In the genomic region with DNA sequence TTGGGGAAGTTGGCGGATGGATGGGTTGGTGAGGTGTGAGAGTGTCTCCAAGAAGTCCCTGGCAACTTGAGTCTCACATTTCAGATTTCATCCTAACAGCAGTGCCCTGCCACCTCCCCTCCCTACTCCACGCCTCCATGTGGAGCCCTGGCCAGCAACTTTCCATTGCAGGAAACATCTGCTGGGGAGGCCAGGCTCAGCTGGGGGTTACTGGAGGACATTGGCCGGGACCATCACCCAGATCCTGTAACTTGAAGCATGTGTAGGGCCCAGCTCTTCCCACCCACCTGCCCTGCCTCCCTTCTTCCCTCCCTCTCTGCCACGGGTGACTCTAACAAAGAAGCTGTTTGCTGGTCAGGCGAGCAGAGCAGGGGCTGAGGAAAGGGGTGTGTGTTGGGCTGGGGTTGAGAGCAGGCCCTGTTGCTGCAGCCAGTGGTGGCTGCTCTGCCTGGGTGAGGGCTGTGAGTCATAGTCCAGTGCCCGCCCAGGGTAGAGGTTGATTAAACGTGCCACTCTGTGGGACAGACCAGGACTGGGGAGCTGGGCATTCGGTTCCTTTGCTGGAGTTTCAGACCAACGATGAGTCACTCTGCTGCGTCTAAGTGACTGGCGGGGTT, we compare ENCODE assay signal across 12 cellular contexts.
DNase-seq lines count a peak whose midpoint lies in the region; ATAC-seq and TF ChIP-seq lines count a peak whose summit lies in the region.
"Had no signal": no experiment of that assay in that cellular context is flagged by ENCODE, and none has a peak within 500 bp of the region (broad histone marks: within the 10 kb centered on the region; RNA-seq: fewer than 3 reads in every experiment).

No MANE protein-coding gene starts in this region.

- H3K9me3 Mint-ChIP-seq in activated naive CD4-positive, alpha-beta T cell treated with anti-CD3 and anti-CD28 coated beads, Interleukin-2, amount 50 U/mL, for 72 hours, result no peaks in the 10 kb centered on the region
- H3K9me3 Mint-ChIP-seq: activated B cell treated with CpG ODN at 0.5 μM for 24 hours had no signal

- H3K4me1 ChIP-seq in mucosa of descending colon (ENCODE audit: low read depth), result peaks cover 24% of the 10 kb centered on the region

- H3K36me3 ChIP-seq in mucosa of descending colon (ENCODE audit: low read depth), result no peaks in the 10 kb centered on the region
- H3K36me3 ChIP-seq: thoracic aorta had no signal

- intact Hi-C loops in mucosa of descending colon (cut with DNase I, micrococcal nuclease), result no loop called here

- peak; percentile 74 for DNase-seq in AG10803 (ENCODE audit: low read depth)
- DNase-seq in LoVo (ENCODE audit: low spot score), result peak; percentile 60
- DNase-seq in dermis microvascular lymphatic vessel endothelial cell (ENCODE audit: low read depth in 2 of 2), result peak; percentile 82 to 90
- peak in 2 of 3 donors; percentile 53 to 70 for DNase-seq in mucosa of descending colon
- DNase-seq in activated T-cell treated with anti-CD3 and anti-CD28 coated beads, Interleukin-2, amount 50 U/mL, for 1 hour, result no peak
- DNase-seq in activated naive CD4-positive, alpha-beta T cell treated with anti-CD3 and anti-CD28 coated beads, Interleukin-2, amount 50 U/mL, for 72 hours (ENCODE audit: low spot score in 2 of 2), result no peak
- DNase-seq: activated B cell treated with CpG ODN at 0.5 μM for 24 hours, Caco-2, NCI-H2171 had no signal

- H3K36me3 Mint-ChIP-seq in activated naive CD4-positive, alpha-beta T cell treated with anti-CD3 and anti-CD28 coated beads, Interleukin-2, amount 50 U/mL, for 72 hours, result peaks cover 0 to 8% of the 10 kb centered on the region in 2 donors

- no peak for TF ChIP-seq CTCF in AG10803 (conservative IDR thresholded peaks at IDR 0.05; ENCODE audit: low read length)
- TF ChIP-seq CTCF in mucosa of descending colon (IDR thresholded peaks at IDR 0.05), result no peak

- H3K9me3 ChIP-seq in mucosa of descending colon, result no peaks in the 10 kb centered on the region
- H3K9me3 ChIP-seq: Caco-2, thoracic aorta had no signal

- ATAC-seq in mucosa of descending colon (peak; percentile 83), GM18909 (IDR thresholded peaks at IDR 0.05; ENCODE audit: poor library complexity, unreplicated experiment) (no peak), GM18502 (IDR thresholded peaks at IDR 0.05; ENCODE audit: poor library complexity, unreplicated experiment) (no peak)
- no peak for ATAC-seq in activated naive CD4-positive, alpha-beta T cell treated with anti-CD3 and anti-CD28 coated beads, Interleukin-2, amount 50 U/mL, for 72 hours

- no peak overlapping the region for H3K4me3 ChIP-seq in AG10803 (ENCODE audit: low read length)
- H3K4me3 ChIP-seq in mucosa of descending colon, result no peak overlapping the region
- H3K4me3 ChIP-seq: thoracic aorta had no signal

- H3K27ac Mint-ChIP-seq in activated naive CD4-positive, alpha-beta T cell treated with anti-CD3 and anti-CD28 coated beads, Interleukin-2, amount 50 U/mL, for 72 hours, result no peak overlapping the region
- H3K27ac Mint-ChIP-seq: activated B cell treated with CpG ODN at 0.5 μM for 24 hours had no signal

Comparison
In these comparisons a context has a peak if more than half of its experiments do, and no peak if none do; other contexts are left out.
1. DNase-seq: peak in AG10803 (single experiment), LoVo (single experiment), dermis microvascular lymphatic vessel endothelial cell (2 of 2) and mucosa of descending colon (2 of 3); none in activated T-cell treated with anti-CD3 and anti-CD28 coated beads, Interleukin-2, amount 50 U/mL, for 1 hour (single experiment) and activated naive CD4-positive, alpha-beta T cell treated with anti-CD3 and anti-CD28 coated beads, Interleukin-2, amount 50 U/mL, for 72 hours (0 of 2).